In genomic region chr7:100427762-100428198, GRCh38 we compare ENCODE assay signal across 8 cellular contexts. TPM values are rescaled to one million over a fixed set of nuclear protein-coding genes. Genes with fewer than 3 reads are reported as not detected.
DNase-seq lines count a peak whose midpoint lies in the region; ATAC-seq and TF ChIP-seq lines count a peak whose summit lies in the region.

No MANE protein-coding gene starts in this region.

- in situ Hi-C loops in KBM-7 (cut with MboI; ENCODE audit: low pct_unique_long_range_greater_than_20kb, low sequenced_read_pairs): no loop called here

- peaks cover 4% of the 10 kb centered on the region for H3K27me3 Mint-ChIP-seq in Caco-2 (ENCODE audit: insufficient read depth, unreplicated experiment)

- H3K9me3 ChIP-seq in Caco-2: no peaks in the 10 kb centered on the region
- no peaks in the 10 kb centered on the region for H3K9me3 ChIP-seq in SJSA1 (replicated peaks)
- no peaks in the 10 kb centered on the region for H3K9me3 ChIP-seq in ovary

- H3K36me3 Mint-ChIP-seq in Caco-2 (ENCODE audit: insufficient read depth, unreplicated experiment): peaks cover 40% of the 10 kb centered on the region

- TF ChIP-seq CTCF in Caco-2 (IDR thresholded peaks at IDR 0.05; ENCODE audit: insufficient read depth in 1 of 2, low read depth in 1 of 2, low read length in 1 of 2, severe bottlenecking in 1 of 2, unreplicated experiment in 1 of 2) (no peak), epithelial cell of proximal tubule (conservative IDR thresholded peaks at IDR 0.05; ENCODE audit: low read depth, low read length) (no peak), ovary (IDR thresholded peaks at IDR 0.05) (no peak)

- H3K27me3 ChIP-seq in Caco-2 (replicated peaks; ENCODE audit: control insufficient read depth, insufficient read depth, low read length): no peaks in the 10 kb centered on the region
- H3K27me3 ChIP-seq in SJSA1 (replicated peaks): no peaks in the 10 kb centered on the region
- no peaks in the 10 kb centered on the region for H3K27me3 ChIP-seq in ovary

- TF ChIP-seq POLR2A in ovary (IDR thresholded peaks at IDR 0.05): no peak

- CTCF ChIA-PET in Caco-2 (lab: Charles Lee): interaction anchor here (0.7 to 1.9 kb wide), 7 partner anchors 17 to 326 kb away, joined by 3 to 13 read pairs (median 4); partner anchors contain the start of genes AP4M1, LAMTOR4 and POP7

- H3K4me1 ChIP-seq in Caco-2: 0 out of 2 replicates have a peak, but pooled peaks cover 10% of the 10 kb centered on the region
- peaks cover 15% of the 10 kb centered on the region for H3K4me1 ChIP-seq in SJSA1 (replicated peaks)
- H3K4me1 ChIP-seq in ovary (ENCODE audit: insufficient read depth): peaks cover 12% of the 10 kb centered on the region

- H3K9me3 Mint-ChIP-seq in Caco-2 (ENCODE audit: unreplicated experiment): no peaks in the 10 kb centered on the region

- H3K27ac ChIP-seq in SJSA1 (no peak overlapping the region), ovary (peak overlapping the region in 1 of 2 donors; percentile 99)

- no peak for DNase-seq in Caco-2
- no peak for DNase-seq in SJSA1 (ENCODE audit: low read depth in 1 of 2, low spot score in 2 of 2)
- no peak for DNase-seq in epithelial cell of proximal tubule (ENCODE audit: low read depth)
- no peak for DNase-seq in ovary
- DNase-seq in DMS 273 treated with DMSO at 0.1 percent for 48 hours (lab: John Stamatoyannopoulos, UW): no peak
- DNase-seq in KBM-7: no peak
- DNase-seq in superior temporal gyrus (ENCODE audit: extremely low spot score): no peak

- peak overlapping the region; percentile 89 for H3K4me3 Mint-ChIP-seq in Caco-2 (ENCODE audit: unreplicated experiment)

- H3K36me3 ChIP-seq in Caco-2 (ENCODE audit: control insufficient read depth, insufficient read depth, low read length) (no peaks in the 10 kb centered on the region; the same call in 1 of the 2 replicates), SJSA1 (peaks cover 29% of the 10 kb centered on the region), ovary (no peaks in the 10 kb centered on the region)

- BruUV-seq in Caco-2 (replicated peaks; lab: Mats Ljungman, UMichigan): no TSS peak

- no peak for ATAC-seq in HG02981 (IDR thresholded peaks at IDR 0.05; ENCODE audit: unreplicated experiment)

- H3K4me1 Mint-ChIP-seq in Caco-2 (ENCODE audit: low read depth, unreplicated experiment): peaks cover 6% of the 10 kb centered on the region

- POLR2A ChIA-PET in Caco-2 (lab: Charles Lee): interaction anchor here (0.6 to 2.2 kb wide), 6 partner anchors 9 to 279 kb away, joined by 4 to 17 read pairs (median 7); partner anchors contain the start of genes AGFG2, LAMTOR4, PPP1R35 and TSC22D4

- WGBS in ovary, 3 donors: 47 to 52% (median 51%) methylated on average over 16 of the region's 16 CpGs

- H3K27ac Mint-ChIP-seq in Caco-2 (ENCODE audit: unreplicated experiment): peak overlapping the region; percentile 99

- no peak for TF ChIP-seq EP300 in ovary (IDR thresholded peaks at IDR 0.05)

- H3K4me3 ChIP-seq in Caco-2 (ENCODE audit: low read depth, low read length): peak overlapping the region; percentile 31
- H3K4me3 ChIP-seq in SJSA1: peak overlapping the region; percentile 92
- H3K4me3 ChIP-seq in epithelial cell of proximal tubule (ENCODE audit: low read depth, low read length): peak overlapping the region; percentile 92
- H3K4me3 ChIP-seq in ovary: peak overlapping the region; percentile 70

- intact Hi-C loops in Caco-2 (cut with micrococcal nuclease; ENCODE audit: unreplicated experiment) (loop anchor here (2.0 kb wide), 1 partner anchor 111 kb away; the partner anchor contains the start of gene AGFG2), ovary (cut with DNase I) (loop anchor here in 1 of 4 donors (5.0 kb wide), 1 partner anchor 275 kb away; no protein-coding TSS in a partner anchor)

RNA-seq across cellular contexts. Expression of gene ZCWPW1, which starts 0.7 kb away (rescaled TPM):
- total RNA-seq in Caco-2 (2022) (3.4 and 4.4 TPM in 2 replicates), epithelial cell of proximal tubule (0.65 and 3.8 TPM in 2 replicates), ovary (1 to 10 TPM; 2.6 to 6.5 (median 5.0) TPM)
- total RNA-seq in SJSA1 (2014; rRNA removed; shearing (Covaris generic)): 1.1 and 1.2 TPM in 2 replicates
- 1 to 10 TPM; 8.2 to 9.3 TPM for polyA plus RNA-seq in ovary

RNA-seq across cellular contexts. Expression of gene MEPCE, which starts 1.9 kb away (rescaled TPM):
- 41.0 and 43.3 TPM in 2 replicates for total RNA-seq in Caco-2 (2022)
- 18.2 and 25.6 TPM in 2 replicates for total RNA-seq in SJSA1 (2014; rRNA removed; shearing (Covaris generic))
- 26.5 and 34.1 TPM in 2 replicates for total RNA-seq in epithelial cell of proximal tubule
- total RNA-seq in ovary: 10 to 100 TPM; 29.4 to 60.6 (median 44.7) TPM
- 10 to 100 TPM; 30.0 to 48.9 TPM for polyA plus RNA-seq in ovary

RNA-seq across cellular contexts. Expression of gene PPP1R35, which starts 8.5 kb away (rescaled TPM):
- total RNA-seq in Caco-2 (2022) (38.3 and 39.5 TPM in 2 replicates), epithelial cell of proximal tubule (78.6 and 127 TPM in 2 replicates), ovary (10 to 100 TPM; 31.8 to 48.5 (median 39.1) TPM)
- total RNA-seq in SJSA1 (2014; rRNA removed; shearing (Covaris generic)): 56.4 and 71.5 TPM in 2 replicates
- 10 to 100 TPM in 1 of 2 donors, 1 to 10 TPM in 1; 2.7 to 39.8 TPM for polyA plus RNA-seq in ovary

RNA-seq across cellular contexts. Expression of gene SPACDR, which starts 36.3 kb away (rescaled TPM):
- total RNA-seq in Caco-2 (2022) (0.41 and 0.84 TPM in 2 replicates), epithelial cell of proximal tubule (0.65 TPM in 1 of 2 replicates, not detected in the other), ovary (1 to 10 TPM in 2 of 7 donors, under 1 TPM in 4, not detected in 1; 0.45 to 3.0 (median 0.87) TPM)
- 0.66 TPM in 1 of 2 replicates, not detected in the other for total RNA-seq in SJSA1 (2014; rRNA removed; shearing (Covaris generic))
- polyA plus RNA-seq in ovary: under 1 TPM; 0.25 to 0.71 TPM

RNA-seq across cellular contexts. Expression of gene TSC22D4, which starts 51.2 kb away (rescaled TPM):
- total RNA-seq in Caco-2 (2022) (27.2 and 32.0 TPM in 2 replicates), epithelial cell of proximal tubule (36.6 and 45.4 TPM in 2 replicates), ovary (10 to 100 TPM; 19.8 to 57.3 (median 47.5) TPM)
- 25.3 and 32.7 TPM in 2 replicates for total RNA-seq in SJSA1 (2014; rRNA removed; shearing (Covaris generic))
- 10 to 100 TPM in 1 of 2 donors, 1 to 10 TPM in 1; 6.5 to 40.4 TPM for polyA plus RNA-seq in ovary

Comparison
In these comparisons a context has a peak if more than half of its experiments do, and no peak if none do; other contexts are left out.
1. H3K4me3 ChIP-seq: peak in every context shown above with its lines; median percentile 92 in SJSA1; 92 in epithelial cell of proximal tubule; 70 in ovary; 31 in Caco-2.